ENCODE assay signal across 8 cellular contexts in the genomic region with DNA sequence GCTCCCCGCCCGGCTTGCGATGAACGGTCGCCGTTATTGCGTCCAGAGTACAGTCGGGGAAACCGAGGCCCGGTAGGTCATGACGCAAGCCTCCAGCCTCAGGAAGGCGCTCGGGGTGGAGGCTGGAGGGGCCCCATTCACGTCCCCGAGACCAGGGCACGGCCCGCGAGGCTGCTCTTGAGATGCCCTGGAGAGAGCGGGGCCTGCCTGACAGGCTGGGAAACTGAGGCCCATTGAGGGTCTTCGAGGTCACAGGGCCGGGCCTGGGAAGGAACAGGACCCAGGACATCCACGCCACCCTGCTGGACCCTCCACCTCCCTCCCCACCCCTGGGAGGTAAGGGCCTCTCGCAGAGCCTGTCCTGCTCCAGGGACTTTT. TPM values are rescaled to one million over a fixed set of nuclear protein-coding genes. Genes with fewer than 3 reads are reported as not detected.
DNase-seq lines count a peak whose midpoint lies in the region; ATAC-seq and TF ChIP-seq lines count a peak whose summit lies in the region.

No MANE protein-coding gene starts in this region.

- H3K4me2 ChIP-seq in PC-9 (peak overlapping the region; percentile 87), fibroblast of lung (ENCODE audit: extremely low read depth, insufficient read depth, low read length) (peak overlapping the region; percentile 76)

- H3K27me3 ChIP-seq in PC-9 (ENCODE audit: insufficient read depth, low read depth) = no peaks in the 10 kb centered on the region
- H3K27me3 ChIP-seq in fibroblast of lung (ENCODE audit: control insufficient read depth, insufficient read depth, low read length) = no peaks in the 10 kb centered on the region
- H3K27me3 ChIP-seq in prostate gland (replicated peaks; ENCODE audit: insufficient read depth) = no peaks in the 10 kb centered on the region

- POLR2A ChIA-PET in PC-9 (lab: Charles Lee; ENCODE audit: unreplicated experiment) = no interaction called here

- 0 out of 2 replicates have a peak overlapping the region, but pooled peaks have one; percentile 77 for H2AFZ ChIP-seq in PC-9
- H2AFZ ChIP-seq in fibroblast of lung (ENCODE audit: low read length) = peak overlapping the region; percentile 15

- TF ChIP-seq CTCF in PC-9 (conservative IDR thresholded peaks at IDR 0.05) = no peak
- no peak for TF ChIP-seq CTCF in fibroblast of lung (conservative IDR thresholded peaks at IDR 0.05 in 1 of 2, IDR thresholded peaks at IDR 0.05 in 1 of 2; ENCODE audit: low read depth in 1 of 2, low read length in 2 of 2)
- no peak for TF ChIP-seq CTCF in prostate gland (IDR thresholded peaks at IDR 0.05)

- peak; percentile 1 for ATAC-seq in GM21423 (IDR thresholded peaks at IDR 0.05; ENCODE audit: unreplicated experiment)

- no peak for TF ChIP-seq POLR2A in prostate gland (IDR thresholded peaks at IDR 0.05)

- H3K9ac ChIP-seq in fibroblast of lung (ENCODE audit: insufficient read depth, low read length) = peak overlapping the region; percentile 80

- BruUV-seq in PC-9 (replicated peaks; lab: Mats Ljungman, UMichigan) = no TSS peak

- H3K79me2 ChIP-seq in PC-9 (ENCODE audit: low read depth) (0 out of 2 replicates have a peak, but pooled peaks cover 4% of the 10 kb centered on the region), fibroblast of lung (ENCODE audit: control insufficient read depth, insufficient read depth, low read length) (peaks cover 5% of the 10 kb centered on the region)

- H3K9me3 ChIP-seq in PC-9 (ENCODE audit: insufficient read depth, low read depth) = no peaks in the 10 kb centered on the region
- no peaks in the 10 kb centered on the region for H3K9me3 ChIP-seq in fibroblast of lung (ENCODE audit: control insufficient read depth, insufficient read depth, low read depth, low read length)
- no peaks in the 10 kb centered on the region for H3K9me3 ChIP-seq in prostate gland

- no peaks in the 10 kb centered on the region for H3K9me2 ChIP-seq in PC-9 (ENCODE audit: insufficient read depth)

- DNase-seq in PC-9 (no peak), fibroblast of lung (ENCODE audit: low read depth in 2 of 2) (no peak), prostate gland (ENCODE audit: low spot score) (no peak), SKM-1 treated with dmso at 0.1 percent for 144 hours (lab: John Stamatoyannopoulos, UW; ENCODE audit: unreplicated experiment) (no peak), NCI-H128 (lab: John Stamatoyannopoulos, UW; ENCODE audit: unreplicated experiment) (no peak), NCI-H1694 treated with DMSO at 0.1 percent for 48 hours (lab: John Stamatoyannopoulos, UW) (no peak), kidney tubule cell (ENCODE audit: low spot score) (no peak)

- H3K27ac ChIP-seq in PC-9 = no peak overlapping the region
- peak overlapping the region; percentile 76 for H3K27ac ChIP-seq in fibroblast of lung (ENCODE audit: insufficient read depth, low read length)
- H3K27ac ChIP-seq in prostate gland = peak overlapping the region; percentile 82 to 87

- no peaks in the 10 kb centered on the region for H3K36me3 ChIP-seq in PC-9 (ENCODE audit: low read depth)
- peaks cover 6% of the 10 kb centered on the region for H3K36me3 ChIP-seq in fibroblast of lung (ENCODE audit: control insufficient read depth, insufficient read depth, low read length)
- H3K36me3 ChIP-seq in prostate gland = no peaks in the 10 kb centered on the region

- WGBS in prostate gland = under 1% methylated on average over 18 of the region's 23 CpGs

- intact Hi-C loops in PC-9 (cut with micrococcal nuclease; ENCODE audit: unreplicated experiment) (no loop called here), prostate gland (cut with DNase I) (no loop called here)

- H4K20me1 ChIP-seq in PC-9 (ENCODE audit: insufficient read depth) = no peaks in the 10 kb centered on the region
- no peaks in the 10 kb centered on the region for H4K20me1 ChIP-seq in fibroblast of lung (ENCODE audit: control insufficient read depth, extremely low read depth, insufficient read depth, low read length)

- H3K4me3 ChIP-seq in PC-9 (peak overlapping the region; percentile 82), fibroblast of lung (replicated peaks in 1 of 4; ENCODE audit: control extremely low read depth in 1 of 4, insufficient read depth in 1 of 4, low read depth in 3 of 4, low read length in 4 of 4) (peak overlapping the region; percentile 57 to 84 (median 78)), prostate gland (peak overlapping the region; percentile 87 to 97)

- H3K4me1 ChIP-seq in PC-9 (replicated peaks; ENCODE audit: insufficient read depth) (no peaks in the 10 kb centered on the region), fibroblast of lung (ENCODE audit: control insufficient read depth, extremely low read depth, insufficient read depth, low read length) (no peaks in the 10 kb centered on the region), prostate gland (replicated peaks) (peaks cover 9% of the 10 kb centered on the region)

- CTCF ChIA-PET in PC-9 (lab: Charles Lee) = no interaction called here

- H3F3A ChIP-seq in PC-9 (ENCODE audit: insufficient read depth, low read depth) = peaks cover 5% of the 10 kb centered on the region; the same call in 1 of the 2 replicates

RNA-seq across cellular contexts. Expression of a gene that starts 0.4 kb away (rescaled TPM):
- total RNA-seq in PC-9 (2021) (67.5 and 83.5 TPM in 2 replicates), fibroblast of lung (55.0 and 71.2 TPM in 2 replicates), prostate gland (100 to 1,000 TPM; 147 to 202 TPM)
- 29.6 and 30.3 TPM in 2 replicates for polyA plus RNA-seq in fibroblast of lung
- polyA plus RNA-seq in fibroblast of lung (2012) = 62.7 and 110 TPM in 2 replicates
- 25.0 and 25.6 TPM in 2 replicates for polyA minus RNA-seq in fibroblast of lung (ENCODE audit: low replicate concordance)

RNA-seq across cellular contexts. Expression of a gene that starts 17.3 kb away (rescaled TPM):
- total RNA-seq in PC-9 (2021) (27.3 and 30.9 TPM in 2 replicates), fibroblast of lung (31.1 and 44.1 TPM in 2 replicates), prostate gland (100 to 1,000 TPM; 100 to 183 TPM)
- 20.0 and 32.6 TPM in 2 replicates for polyA plus RNA-seq in fibroblast of lung
- polyA plus RNA-seq in fibroblast of lung (2012) = 34.3 and 61.8 TPM in 2 replicates
- polyA minus RNA-seq in fibroblast of lung (ENCODE audit: low replicate concordance) = 69.4 and 75.2 TPM in 2 replicates

RNA-seq across cellular contexts. Expression of a gene that starts 23.3 kb away (rescaled TPM):
- total RNA-seq in PC-9 (2021) (122 and 144 TPM in 2 replicates), fibroblast of lung (34.9 and 49.5 TPM in 2 replicates), prostate gland (10 to 100 TPM; 58.6 to 74.1 TPM)
- 44.6 and 65.4 TPM in 2 replicates for polyA plus RNA-seq in fibroblast of lung
- 69.9 and 94.0 TPM in 2 replicates for polyA plus RNA-seq in fibroblast of lung (2012)
- polyA minus RNA-seq in fibroblast of lung (ENCODE audit: low replicate concordance) = 72.9 and 84.1 TPM in 2 replicates

RNA-seq across cellular contexts. Expression of a gene that starts 54.1 kb away (rescaled TPM):
- total RNA-seq in PC-9 (2021) (967 and 1,004 TPM in 2 replicates), fibroblast of lung (369 and 494 TPM in 2 replicates), prostate gland (1,000 to 10,000 TPM; 3,102 to 5,853 TPM)
- 878 and 1,038 TPM in 2 replicates for polyA plus RNA-seq in fibroblast of lung
- polyA plus RNA-seq in fibroblast of lung (2012) = 1,751 and 2,175 TPM in 2 replicates
- 414 and 480 TPM in 2 replicates for polyA minus RNA-seq in fibroblast of lung (ENCODE audit: low replicate concordance)
